8 cellular contexts compared by ENCODE assay signal in the genomic region with DNA sequence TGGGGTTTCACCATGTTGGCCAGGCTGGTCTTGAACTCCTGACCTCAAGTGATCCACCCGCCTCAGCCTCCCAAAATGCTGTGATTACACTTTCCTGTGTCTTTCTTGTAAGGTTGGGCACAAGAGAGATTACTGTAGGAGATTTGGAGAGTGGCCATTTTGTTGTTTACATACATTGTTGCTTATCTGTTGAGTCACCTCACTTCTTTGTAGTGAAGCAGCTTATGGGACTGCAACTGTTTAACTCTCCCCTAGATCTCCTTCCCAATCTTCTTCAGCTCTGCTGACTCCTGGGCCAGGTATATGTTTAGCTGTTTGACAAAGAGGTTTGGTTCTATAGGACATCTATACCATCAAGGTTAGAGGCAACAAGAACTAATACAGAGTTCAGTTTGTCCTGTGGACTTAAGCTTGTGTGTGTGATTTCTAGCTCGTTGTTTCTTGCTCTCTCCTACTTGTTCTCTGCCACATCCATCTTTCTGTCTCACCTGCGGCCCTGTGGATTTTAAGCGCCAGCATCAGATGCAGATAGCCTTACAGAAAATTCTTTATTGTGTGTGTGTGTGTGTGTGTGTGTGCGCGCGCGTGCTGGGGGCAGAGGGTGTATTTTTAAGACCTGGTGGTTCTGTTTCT.
DNase-seq lines count a peak whose midpoint lies in the region; ATAC-seq and TF ChIP-seq lines count a peak whose summit lies in the region.

No MANE protein-coding gene starts in this region.

- no peaks in the 10 kb centered on the region for H3K9me3 Mint-ChIP-seq in activated naive CD8-positive, alpha-beta T cell (ENCODE audit: low read depth)
- peaks cover 1% of the 10 kb centered on the region for H3K9me3 Mint-ChIP-seq in activated naive CD8-positive, alpha-beta T cell treated with anti-CD3 and anti-CD28 coated beads for 36 hours

- intact Hi-C loops in upper lobe of right lung (cut with DNase I), result no loop called here

- H3K4me1 Mint-ChIP-seq in activated naive CD8-positive, alpha-beta T cell (ENCODE audit: low read depth), result peaks cover 63% of the 10 kb centered on the region
- peaks cover 59% of the 10 kb centered on the region for H3K4me1 Mint-ChIP-seq in activated naive CD8-positive, alpha-beta T cell treated with anti-CD3 and anti-CD28 coated beads for 36 hours

- peak overlapping the region; percentile 11 for H3K4me3 Mint-ChIP-seq in activated naive CD8-positive, alpha-beta T cell
- H3K4me3 Mint-ChIP-seq in activated naive CD8-positive, alpha-beta T cell treated with anti-CD3 and anti-CD28 coated beads for 36 hours, result no peak overlapping the region

- H3K36me3 ChIP-seq in SJSA1 (peaks cover 11% of the 10 kb centered on the region), upper lobe of right lung (no peaks in the 10 kb centered on the region)

- peaks cover 6% of the 10 kb centered on the region for H3K36me3 Mint-ChIP-seq in activated naive CD8-positive, alpha-beta T cell
- H3K36me3 Mint-ChIP-seq in activated naive CD8-positive, alpha-beta T cell treated with anti-CD3 and anti-CD28 coated beads for 36 hours, result peaks cover 52% of the 10 kb centered on the region

- no peak for DNase-seq in activated naive CD8-positive, alpha-beta T cell treated with anti-CD3 and anti-CD28 coated beads for 36 hours
- DNase-seq in SJSA1 (ENCODE audit: low read depth in 1 of 2, low spot score in 2 of 2) (peak in 1 of 2 experiments; percentile 65), fibroblast of mammary gland (ENCODE audit: low read depth) (peak; percentile 54), upper lobe of right lung (no peak)
- DNase-seq in activated effector memory CD4-positive, alpha-beta T cell treated with Interleukin-2 at 50 U/mL for 16 hours, result no peak

- H3K4me1 ChIP-seq in SJSA1 (replicated peaks), result peaks cover 19% of the 10 kb centered on the region
- no peaks in the 10 kb centered on the region for H3K4me1 ChIP-seq in upper lobe of right lung

- no peaks in the 10 kb centered on the region for H3K9me3 ChIP-seq in SJSA1 (replicated peaks)
- no peaks in the 10 kb centered on the region for H3K9me3 ChIP-seq in upper lobe of right lung

- peak; percentile 50 for ATAC-seq in upper lobe of right lung
- no peak for ATAC-seq in HG03520 (IDR thresholded peaks at IDR 0.05; ENCODE audit: unreplicated experiment)
- ATAC-seq in HG02798 (IDR thresholded peaks at IDR 0.05; ENCODE audit: poor library complexity, unreplicated experiment), result no peak

- H3K27ac ChIP-seq in SJSA1, result 0 out of 2 replicates have a peak overlapping the region, but pooled peaks have one; percentile 0
- no peak overlapping the region for H3K27ac ChIP-seq in upper lobe of right lung

- H3K4me3 ChIP-seq in SJSA1, result no peak overlapping the region
- no peak overlapping the region for H3K4me3 ChIP-seq in fibroblast of mammary gland (ENCODE audit: control insufficient read depth, low read depth, low read length)
- no peak overlapping the region for H3K4me3 ChIP-seq in upper lobe of right lung

- H3K27me3 Mint-ChIP-seq in activated naive CD8-positive, alpha-beta T cell, result no peaks in the 10 kb centered on the region
- H3K27me3 Mint-ChIP-seq in activated naive CD8-positive, alpha-beta T cell treated with anti-CD3 and anti-CD28 coated beads for 36 hours, result no peaks in the 10 kb centered on the region

- H3K27ac Mint-ChIP-seq in activated naive CD8-positive, alpha-beta T cell, result peak overlapping the region; percentile 77
- H3K27ac Mint-ChIP-seq in activated naive CD8-positive, alpha-beta T cell treated with anti-CD3 and anti-CD28 coated beads for 36 hours, result no peak overlapping the region

- H3K27me3 ChIP-seq in SJSA1 (replicated peaks) (no peaks in the 10 kb centered on the region), upper lobe of right lung (no peaks in the 10 kb centered on the region)

- TF ChIP-seq CTCF in fibroblast of mammary gland (conservative IDR thresholded peaks at IDR 0.05; ENCODE audit: control insufficient read depth, insufficient read depth, low read depth, low read length) (no peak), upper lobe of right lung (IDR thresholded peaks at IDR 0.05) (no peak)
